16 cellular contexts compared by ENCODE assay signal in genomic region chr3:2392981-2393380, GRCh38.
"Had no signal": no experiment of that assay in that cellular context is flagged by ENCODE, and none has a peak within 500 bp of the region (broad histone marks: within the 10 kb centered on the region; RNA-seq: fewer than 3 reads in every experiment).

No MANE protein-coding gene starts in this region.

- DNase-seq: activated CD4-positive, alpha-beta T cell treated with anti-CD3 and anti-CD28 coated beads, Interleukin-2, amount 50 U/mL, for 1 hour; activated naive CD4-positive, alpha-beta T cell treated with anti-CD3 and anti-CD28 coated beads, Interleukin-2, amount 10 ng/mL, durations not matched to agents 7 days and 5 days; activated T-cell treated with anti-CD3 and anti-CD28 coated beads for 4 hours; colonic mucosa; effector CD4-positive, alpha-beta T cell; foreskin fibroblast; left colon; midbrain; psoas muscle; sigmoid colon; spleen; stimulated activated naive CD8-positive, alpha-beta T cell treated with anti-CD3 and anti-CD28 coated beads, Interleukin-15, amount 100 ng/mL, for 72 hours; T-helper 17 cell had no signal

- H3K27me3 Mint-ChIP-seq: activated naive CD4-positive, alpha-beta T cell treated with anti-CD3 and anti-CD28 coated beads, Interleukin-2, amount 10 ng/mL, durations not matched to agents 7 days and 5 days; stimulated activated naive CD8-positive, alpha-beta T cell treated with anti-CD3 and anti-CD28 coated beads, Interleukin-15, amount 100 ng/mL, for 72 hours; T-helper 17 cell; type B pancreatic cell had no signal

- H3K27ac Mint-ChIP-seq: activated naive CD4-positive, alpha-beta T cell treated with anti-CD3 and anti-CD28 coated beads, Interleukin-2, amount 10 ng/mL, durations not matched to agents 7 days and 5 days; activated T-helper 2 cell treated with anti-CD3 and anti-CD28 coated beads, Interferon-gamma antibody, Interleukin-2, Interleukin-4, amounts not matched to agents 10 μg/mL and 5 μg/mL and 100 μg/mL, durations not matched to agents 14 hours and 24 hours and 36 hours; stimulated activated naive CD8-positive, alpha-beta T cell treated with anti-CD3 and anti-CD28 coated beads, Interleukin-15, amount 100 ng/mL, for 72 hours; T-helper 17 cell; type B pancreatic cell had no signal

- ATAC-seq: left colon; psoas muscle; stimulated activated naive CD8-positive, alpha-beta T cell treated with anti-CD3 and anti-CD28 coated beads, Interleukin-15, amount 100 ng/mL, for 72 hours; T-helper 17 cell had no signal

- H3K36me3 Mint-ChIP-seq: activated naive CD4-positive, alpha-beta T cell treated with anti-CD3 and anti-CD28 coated beads, Interleukin-2, amount 10 ng/mL, durations not matched to agents 7 days and 5 days; type B pancreatic cell had no signal

- H3K4me3 Mint-ChIP-seq: activated naive CD4-positive, alpha-beta T cell treated with anti-CD3 and anti-CD28 coated beads, Interleukin-2, amount 10 ng/mL, durations not matched to agents 7 days and 5 days; neural crest cell; stimulated activated naive CD8-positive, alpha-beta T cell treated with anti-CD3 and anti-CD28 coated beads, Interleukin-15, amount 100 ng/mL, for 72 hours; T-helper 17 cell; type B pancreatic cell had no signal

- H3K9me3 Mint-ChIP-seq: activated naive CD4-positive, alpha-beta T cell treated with anti-CD3 and anti-CD28 coated beads, Interleukin-2, amount 10 ng/mL, durations not matched to agents 7 days and 5 days; activated T-helper 2 cell treated with anti-CD3 and anti-CD28 coated beads, Interferon-gamma antibody, Interleukin-2, Interleukin-4, amounts not matched to agents 10 μg/mL and 5 μg/mL and 100 μg/mL, durations not matched to agents 14 hours and 24 hours and 36 hours; neural crest cell had no signal

- H3K4me1 Mint-ChIP-seq: activated naive CD4-positive, alpha-beta T cell treated with anti-CD3 and anti-CD28 coated beads, Interleukin-2, amount 10 ng/mL, durations not matched to agents 7 days and 5 days; neural crest cell; stimulated activated naive CD8-positive, alpha-beta T cell treated with anti-CD3 and anti-CD28 coated beads, Interleukin-15, amount 100 ng/mL, for 72 hours had no signal
